Comparison of ENCODE assay signal across 1 cellular context in the genomic region with DNA sequence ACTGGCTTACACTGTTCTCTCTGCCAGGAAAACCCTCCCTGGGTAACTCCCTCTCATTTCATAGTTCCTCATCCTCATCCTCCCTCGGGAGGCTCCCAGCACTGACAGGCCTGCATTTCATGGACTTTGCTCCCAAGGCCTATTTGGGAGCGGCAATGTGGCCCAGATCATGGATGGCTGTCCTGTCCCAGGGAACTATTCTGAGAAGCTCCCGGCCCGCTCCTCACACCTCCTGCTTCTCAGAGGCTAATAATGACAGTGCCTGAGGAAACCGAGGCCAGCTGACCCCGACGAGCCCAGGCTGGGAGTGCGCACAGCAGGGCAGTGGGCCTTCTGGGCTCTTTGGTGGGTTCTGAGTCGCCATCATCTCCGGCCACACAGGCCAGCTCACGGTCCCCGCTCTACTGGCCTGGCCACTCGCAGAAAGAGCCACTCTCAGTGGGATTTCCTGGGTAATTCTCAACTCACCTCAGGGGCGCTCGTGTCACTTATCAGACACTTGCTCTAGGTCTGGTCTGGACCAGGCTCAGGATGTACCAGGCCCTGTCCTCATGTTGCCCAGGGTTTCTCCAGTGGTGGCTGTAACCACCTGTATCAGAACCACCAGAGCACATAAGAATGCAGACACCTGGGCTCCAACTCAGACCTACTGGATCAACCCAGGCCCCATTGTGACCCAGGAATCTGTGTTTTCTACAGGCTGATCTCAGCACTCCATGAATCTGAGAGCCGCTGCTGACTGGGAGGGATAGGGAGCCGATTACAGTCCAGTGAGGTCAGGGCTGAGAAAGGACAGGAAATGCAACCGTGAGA.
TF ChIP-seq lines count a peak whose summit lies in the region.

No MANE protein-coding gene starts in this region.

TF ChIP-seq in GM23338, 12 proteins besides CTCF, POLR2A, EP300 and RAD21 (continued from another document):
- TF ChIP-seq, protein P1, sequence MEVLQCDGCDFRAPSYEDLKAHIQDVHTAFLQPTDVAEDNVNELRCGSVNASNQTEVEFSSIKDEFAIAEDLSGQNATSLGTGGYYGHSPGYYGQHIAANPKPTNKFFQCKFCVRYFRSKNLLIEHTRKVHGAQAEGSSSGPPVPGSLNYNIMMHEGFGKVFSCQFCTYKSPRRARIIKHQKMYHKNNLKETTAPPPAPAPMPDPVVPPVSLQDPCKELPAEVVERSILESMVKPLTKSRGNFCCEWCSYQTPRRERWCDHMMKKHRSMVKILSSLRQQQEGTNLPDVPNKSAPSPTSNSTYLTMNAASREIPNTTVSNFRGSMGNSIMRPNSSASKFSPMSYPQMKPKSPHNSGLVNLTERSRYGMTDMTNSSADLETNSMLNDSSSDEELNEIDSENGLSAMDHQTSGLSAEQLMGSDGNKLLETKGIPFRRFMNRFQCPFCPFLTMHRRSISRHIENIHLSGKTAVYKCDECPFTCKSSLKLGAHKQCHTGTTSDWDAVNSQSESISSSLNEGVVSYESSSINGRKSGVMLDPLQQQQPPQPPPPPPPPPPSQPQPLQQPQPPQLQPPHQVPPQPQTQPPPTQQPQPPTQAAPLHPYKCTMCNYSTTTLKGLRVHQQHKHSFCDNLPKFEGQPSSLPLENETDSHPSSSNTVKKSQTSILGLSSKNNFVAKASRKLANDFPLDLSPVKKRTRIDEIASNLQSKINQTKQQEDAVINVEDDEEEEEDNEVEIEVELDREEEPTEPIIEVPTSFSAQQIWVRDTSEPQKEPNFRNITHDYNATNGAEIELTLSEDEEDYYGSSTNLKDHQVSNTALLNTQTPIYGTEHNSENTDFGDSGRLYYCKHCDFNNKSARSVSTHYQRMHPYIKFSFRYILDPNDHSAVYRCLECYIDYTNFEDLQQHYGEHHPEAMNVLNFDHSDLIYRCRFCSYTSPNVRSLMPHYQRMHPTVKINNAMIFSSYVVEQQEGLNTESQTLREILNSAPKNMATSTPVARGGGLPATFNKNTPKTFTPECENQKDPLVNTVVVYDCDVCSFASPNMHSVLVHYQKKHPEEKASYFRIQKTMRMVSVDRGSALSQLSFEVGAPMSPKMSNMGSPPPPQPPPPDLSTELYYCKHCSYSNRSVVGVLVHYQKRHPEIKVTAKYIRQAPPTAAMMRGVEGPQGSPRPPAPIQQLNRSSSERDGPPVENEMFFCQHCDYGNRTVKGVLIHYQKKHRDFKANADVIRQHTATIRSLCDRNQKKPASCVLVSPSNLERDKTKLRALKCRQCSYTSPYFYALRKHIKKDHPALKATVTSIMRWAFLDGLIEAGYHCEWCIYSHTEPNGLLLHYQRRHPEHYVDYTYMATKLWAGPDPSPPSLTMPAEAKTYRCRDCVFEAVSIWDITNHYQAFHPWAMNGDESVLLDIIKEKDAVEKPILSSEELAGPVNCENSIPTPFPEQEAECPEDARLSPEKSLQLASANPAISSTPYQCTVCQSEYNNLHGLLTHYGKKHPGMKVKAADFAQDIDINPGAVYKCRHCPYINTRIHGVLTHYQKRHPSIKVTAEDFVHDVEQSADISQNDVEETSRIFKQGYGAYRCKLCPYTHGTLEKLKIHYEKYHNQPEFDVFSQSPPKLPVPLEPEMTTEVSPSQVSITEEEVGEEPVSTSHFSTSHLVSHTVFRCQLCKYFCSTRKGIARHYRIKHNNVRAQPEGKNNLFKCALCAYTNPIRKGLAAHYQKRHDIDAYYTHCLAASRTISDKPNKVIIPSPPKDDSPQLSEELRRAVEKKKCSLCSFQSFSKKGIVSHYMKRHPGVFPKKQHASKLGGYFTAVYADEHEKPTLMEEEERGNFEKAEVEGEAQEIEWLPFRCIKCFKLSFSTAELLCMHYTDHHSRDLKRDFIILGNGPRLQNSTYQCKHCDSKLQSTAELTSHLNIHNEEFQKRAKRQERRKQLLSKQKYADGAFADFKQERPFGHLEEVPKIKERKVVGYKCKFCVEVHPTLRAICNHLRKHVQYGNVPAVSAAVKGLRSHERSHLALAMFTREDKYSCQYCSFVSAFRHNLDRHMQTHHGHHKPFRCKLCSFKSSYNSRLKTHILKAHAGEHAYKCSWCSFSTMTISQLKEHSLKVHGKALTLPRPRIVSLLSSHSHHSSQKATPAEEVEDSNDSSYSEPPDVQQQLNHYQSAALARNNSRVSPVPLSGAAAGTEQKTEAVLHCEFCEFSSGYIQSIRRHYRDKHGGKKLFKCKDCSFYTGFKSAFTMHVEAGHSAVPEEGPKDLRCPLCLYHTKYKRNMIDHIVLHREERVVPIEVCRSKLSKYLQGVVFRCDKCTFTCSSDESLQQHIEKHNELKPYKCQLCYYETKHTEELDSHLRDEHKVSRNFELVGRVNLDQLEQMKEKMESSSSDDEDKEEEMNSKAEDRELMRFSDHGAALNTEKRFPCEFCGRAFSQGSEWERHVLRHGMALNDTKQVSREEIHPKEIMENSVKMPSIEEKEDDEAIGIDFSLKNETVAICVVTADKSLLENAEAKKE (CRISPR knock-in tag; IDR thresholded peaks at IDR 0.05), result no peak
- TF ChIP-seq POLR2AphosphoS5 (IDR thresholded peaks at IDR 0.05; ENCODE audit: low read depth) (no peak), CREB1 (CRISPR knock-in tag; IDR thresholded peaks at IDR 0.05; ENCODE audit: low read depth) (no peak), EZH2phosphoT487 (IDR thresholded peaks at IDR 0.05; ENCODE audit: unreplicated experiment) (no peak), ZNF331 (CRISPR knock-in tag; IDR thresholded peaks at IDR 0.05; ENCODE audit: low read depth) (no peak)
